Comparison of ENCODE assay signal across 1 cellular context in genomic region chr6:36874443-36875249, GRCh38.
TF ChIP-seq lines count a peak whose summit lies in the region.

PPIL1 (minus strand) TSS chr6:36874803; CDS start chr6:36874772, 31 bp downstream.

TF ChIP-seq in HepG2, 621 proteins besides CTCF, POLR2A, EP300 and RAD21 (continued from another document and continues in another):
- peak; percentile 89 for TF ChIP-seq GMEB1 (CRISPR knock-in tag; IDR thresholded peaks at IDR 0.05; ENCODE audit: borderline replicate concordance)
- TF ChIP-seq PHF20 (CRISPR knock-in tag; IDR thresholded peaks at IDR 0.05) = peak; percentile 97
- TF ChIP-seq MXD3 (CRISPR knock-in tag; IDR thresholded peaks at IDR 0.05) = peak; percentile 99
- no peak for TF ChIP-seq SNRNP70 (IDR thresholded peaks at IDR 0.05; ENCODE audit: low read depth, low read length)
- peak; percentile 97 for TF ChIP-seq ZNF558 (CRISPR knock-in tag; IDR thresholded peaks at IDR 0.05; ENCODE audit: borderline replicate concordance)
- no peak for TF ChIP-seq ZNF703 (CRISPR knock-in tag; IDR thresholded peaks at IDR 0.05; ENCODE audit: borderline replicate concordance)
- TF ChIP-seq ZNF256 (CRISPR knock-in tag; conservative IDR thresholded peaks at IDR 0.05) = peak; percentile 96
- TF ChIP-seq GATAD1 (CRISPR knock-in tag; IDR thresholded peaks at IDR 0.05) = peak; percentile 97
- TF ChIP-seq CENPX (CRISPR knock-in tag; IDR thresholded peaks at IDR 0.05) = no peak
- TF ChIP-seq SAP130 (CRISPR knock-in tag; IDR thresholded peaks at IDR 0.05; ENCODE audit: low read depth) = peak; percentile 98
- peak; percentile 69; the same call in 1 of the 2 replicates for TF ChIP-seq SMAD3 (CRISPR knock-in tag; IDR thresholded peaks at IDR 0.05)
- TF ChIP-seq SRSF4 (IDR thresholded peaks at IDR 0.05; ENCODE audit: low read depth, low read length, poor library complexity, severe bottlenecking) = no peak
- peak; percentile 94; the same call in 1 of the 2 replicates for TF ChIP-seq ZNF614 (CRISPR knock-in tag; IDR thresholded peaks at IDR 0.05; ENCODE audit: borderline replicate concordance)
- peak; percentile 95 for TF ChIP-seq TARDBP (CRISPR knock-in tag; IDR thresholded peaks at IDR 0.05)
- TF ChIP-seq HIC2 (CRISPR knock-in tag; IDR thresholded peaks at IDR 0.05; ENCODE audit: low read depth) = 0 out of 2 replicates have a peak, but pooled peaks have one; percentile 38
- TF ChIP-seq JUNB (CRISPR knock-in tag; IDR thresholded peaks at IDR 0.05; ENCODE audit: borderline replicate concordance) = 0 out of 2 replicates have a peak, but pooled peaks have one; percentile 42
- no peak for TF ChIP-seq ZNF510 (CRISPR knock-in tag; IDR thresholded peaks at IDR 0.05; ENCODE audit: low read depth)
- peak; percentile 94; the same call in 1 of the 2 replicates for TF ChIP-seq ZNF777 (CRISPR knock-in tag; IDR thresholded peaks at IDR 0.05)
- TF ChIP-seq ZNF710 (CRISPR knock-in tag; IDR thresholded peaks at IDR 0.05; ENCODE audit: borderline replicate concordance) = no peak; the same call in 1 of the 2 replicates
- no peak for TF ChIP-seq ZNF646 (CRISPR knock-in tag; IDR thresholded peaks at IDR 0.05)
- no peak for TF ChIP-seq RCOR2 (CRISPR knock-in tag; IDR thresholded peaks at IDR 0.05)
- peak; percentile 49; the same call in 1 of the 2 replicates for TF ChIP-seq MZF1 (CRISPR knock-in tag; IDR thresholded peaks at IDR 0.05; ENCODE audit: borderline replicate concordance)
- no peak; the same call in 1 of the 2 replicates for TF ChIP-seq NR2F2 (IDR thresholded peaks at IDR 0.05; ENCODE audit: borderline replicate concordance, low read depth)
- no peak for TF ChIP-seq SKIL (CRISPR knock-in tag; IDR thresholded peaks at IDR 0.05; ENCODE audit: borderline replicate concordance)
- TF ChIP-seq ZNF362 (CRISPR knock-in tag; IDR thresholded peaks at IDR 0.05; ENCODE audit: borderline replicate concordance) = no peak; the same call in 1 of the 2 replicates
- TF ChIP-seq SIX1 (CRISPR knock-in tag; IDR thresholded peaks at IDR 0.05; ENCODE audit: borderline replicate concordance) = peak; percentile 37; the same call in 1 of the 2 replicates
- 0 out of 2 replicates have a peak, but pooled peaks have one; percentile 16 for TF ChIP-seq FOXO1 (CRISPR knock-in tag; IDR thresholded peaks at IDR 0.05)
- no peak for TF ChIP-seq ESRRA (CRISPR knock-in tag; IDR thresholded peaks at IDR 0.05; ENCODE audit: low read depth)
- peak; percentile 90; the same call in 1 of the 2 replicates for TF ChIP-seq ZHX1 (CRISPR knock-in tag; IDR thresholded peaks at IDR 0.05; ENCODE audit: low read depth)
- TF ChIP-seq ZBTB39 (CRISPR knock-in tag; IDR thresholded peaks at IDR 0.05) = peak; percentile 46; the same call in 1 of the 2 replicates
- 0 out of 2 replicates have a peak, but pooled peaks have one; percentile 70 for TF ChIP-seq ZNF235 (CRISPR knock-in tag; IDR thresholded peaks at IDR 0.05; ENCODE audit: borderline replicate concordance)
- TF ChIP-seq MAFK (conservative IDR thresholded peaks at IDR 0.05 in 1 of 2, IDR thresholded peaks at IDR 0.05 in 1 of 2; ENCODE audit: low read length in 2 of 2) = no peak
- peak; percentile 90; the same call in 1 of the 2 replicates for TF ChIP-seq MAF1 (CRISPR knock-in tag; IDR thresholded peaks at IDR 0.05; ENCODE audit: borderline replicate concordance)
- no peak; the same call in 1 of the 2 replicates for TF ChIP-seq ZNF557 (CRISPR knock-in tag; IDR thresholded peaks at IDR 0.05)
- no peak for TF ChIP-seq HNRNPUL1 (IDR thresholded peaks at IDR 0.05; ENCODE audit: low read depth, low read length)
